In the genomic region with DNA sequence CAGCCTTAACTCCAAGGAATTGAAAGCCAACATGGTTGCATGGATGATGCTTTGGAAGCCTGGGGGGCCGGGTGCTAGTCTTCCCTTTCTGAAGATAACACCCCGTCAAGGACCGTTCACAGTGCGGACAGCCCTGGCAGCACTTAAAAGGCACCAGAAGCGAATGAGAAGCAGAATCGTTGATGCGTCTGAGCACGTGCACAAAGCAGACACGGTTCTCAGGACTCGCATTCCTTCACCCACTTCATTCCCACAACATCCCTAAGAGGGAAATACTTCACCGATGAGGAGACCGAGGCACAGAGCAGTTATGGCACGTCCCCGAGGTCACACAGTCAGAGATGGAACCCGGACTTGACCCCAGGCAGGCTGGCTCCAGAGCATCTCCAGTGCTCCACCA, we compare ENCODE assay signal across 3 cellular contexts.
TF ChIP-seq lines count a peak whose summit lies in the region.

No MANE protein-coding gene starts in this region.

TF ChIP-seq in SK-N-SH, 30 proteins besides CTCF, POLR2A, EP300 and RAD21:
- TF ChIP-seq MAX (IDR thresholded peaks at IDR 0.05; ENCODE audit: low read depth) (no peak), EZH2phosphoT487 (IDR thresholded peaks at IDR 0.05; ENCODE audit: borderline replicate concordance, low read depth) (no peak), TEAD4 (IDR thresholded peaks at IDR 0.05; ENCODE audit: borderline replicate concordance, insufficient read depth) (no peak), POLR2AphosphoS5 (IDR thresholded peaks at IDR 0.05; ENCODE audit: low read depth, low read length) (no peak), SIN3A (IDR thresholded peaks at IDR 0.05; ENCODE audit: borderline replicate concordance, low read depth, low read length) (no peak), CHD2 (IDR thresholded peaks at IDR 0.05; ENCODE audit: low read length, partially characterized antibody) (no peak), NRF1 (IDR thresholded peaks at IDR 0.05; ENCODE audit: low read depth, low read length) (no peak), MXI1 (IDR thresholded peaks at IDR 0.05; ENCODE audit: low read depth, low read length) (no peak), YY1 (IDR thresholded peaks at IDR 0.05; ENCODE audit: low read depth) (no peak), RCOR1 (IDR thresholded peaks at IDR 0.05; ENCODE audit: low read length) (no peak), TCF12 (IDR thresholded peaks at IDR 0.05) (no peak), FOSL2 (IDR thresholded peaks at IDR 0.05; ENCODE audit: borderline replicate concordance, low read depth) (no peak)
- TF ChIP-seq, protein P1, sequence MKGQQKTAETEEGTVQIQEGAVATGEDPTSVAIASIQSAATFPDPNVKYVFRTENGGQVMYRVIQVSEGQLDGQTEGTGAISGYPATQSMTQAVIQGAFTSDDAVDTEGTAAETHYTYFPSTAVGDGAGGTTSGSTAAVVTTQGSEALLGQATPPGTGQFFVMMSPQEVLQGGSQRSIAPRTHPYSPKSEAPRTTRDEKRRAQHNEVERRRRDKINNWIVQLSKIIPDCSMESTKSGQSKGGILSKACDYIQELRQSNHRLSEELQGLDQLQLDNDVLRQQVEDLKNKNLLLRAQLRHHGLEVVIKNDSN (IDR thresholded peaks at IDR 0.05; ENCODE audit: borderline replicate concordance, low read depth): no peak
- TF ChIP-seq, protein P2, sequence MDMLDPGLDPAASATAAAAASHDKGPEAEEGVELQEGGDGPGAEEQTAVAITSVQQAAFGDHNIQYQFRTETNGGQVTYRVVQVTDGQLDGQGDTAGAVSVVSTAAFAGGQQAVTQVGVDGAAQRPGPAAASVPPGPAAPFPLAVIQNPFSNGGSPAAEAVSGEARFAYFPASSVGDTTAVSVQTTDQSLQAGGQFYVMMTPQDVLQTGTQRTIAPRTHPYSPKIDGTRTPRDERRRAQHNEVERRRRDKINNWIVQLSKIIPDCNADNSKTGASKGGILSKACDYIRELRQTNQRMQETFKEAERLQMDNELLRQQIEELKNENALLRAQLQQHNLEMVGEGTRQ (IDR thresholded peaks at IDR 0.05; ENCODE audit: borderline replicate concordance, low read depth, low read length): no peak

TF ChIP-seq in SK-N-SH treated with all-trans-retinoic acid at 6 μM for 48 hours, 23 proteins besides CTCF, POLR2A, EP300 and RAD21:
- TF ChIP-seq ESRRG (CRISPR knock-in tag; IDR thresholded peaks at IDR 0.05) (no peak), ZC3H10 (CRISPR knock-in tag; IDR thresholded peaks at IDR 0.05) (no peak), GLIS3 (CRISPR knock-in tag; IDR thresholded peaks at IDR 0.05) (no peak), SNAI2 (CRISPR knock-in tag; IDR thresholded peaks at IDR 0.05) (no peak), OSR1 (CRISPR knock-in tag; IDR thresholded peaks at IDR 0.05) (no peak), CSRNP3 (CRISPR knock-in tag; IDR thresholded peaks at IDR 0.05) (no peak), ZFP3 (CRISPR knock-in tag; IDR thresholded peaks at IDR 0.05) (no peak), ZNF565 (CRISPR knock-in tag; conservative IDR thresholded peaks at IDR 0.05; ENCODE audit: low read depth) (no peak), RARB (CRISPR knock-in tag; IDR thresholded peaks at IDR 0.05) (no peak), ISL1 (CRISPR knock-in tag; IDR thresholded peaks at IDR 0.05) (no peak), ARNTL (CRISPR knock-in tag; IDR thresholded peaks at IDR 0.05; ENCODE audit: borderline replicate concordance, low read depth) (no peak)
- TF ChIP-seq, protein P3, sequence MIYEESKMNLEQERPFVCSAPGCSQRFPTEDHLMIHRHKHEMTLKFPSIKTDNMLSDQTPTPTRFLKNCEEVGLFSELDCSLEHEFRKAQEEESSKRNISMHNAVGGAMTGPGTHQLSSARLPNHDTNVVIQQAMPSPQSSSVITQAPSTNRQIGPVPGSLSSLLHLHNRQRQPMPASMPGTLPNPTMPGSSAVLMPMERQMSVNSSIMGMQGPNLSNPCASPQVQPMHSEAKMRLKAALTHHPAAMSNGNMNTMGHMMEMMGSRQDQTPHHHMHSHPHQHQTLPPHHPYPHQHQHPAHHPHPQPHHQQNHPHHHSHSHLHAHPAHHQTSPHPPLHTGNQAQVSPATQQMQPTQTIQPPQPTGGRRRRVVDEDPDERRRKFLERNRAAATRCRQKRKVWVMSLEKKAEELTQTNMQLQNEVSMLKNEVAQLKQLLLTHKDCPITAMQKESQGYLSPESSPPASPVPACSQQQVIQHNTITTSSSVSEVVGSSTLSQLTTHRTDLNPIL (CRISPR knock-in tag; IDR thresholded peaks at IDR 0.05; ENCODE audit: low read depth): no peak
TF ChIP-seq in SK-N-SH treated with all-trans-retinoic acid at 6 μM for 48 hours: peak in this region for 0.

TF ChIP-seq in IMR-90, 13 proteins besides CTCF, POLR2A, EP300 and RAD21:
- TF ChIP-seq CEBPB (IDR thresholded peaks at IDR 0.05; ENCODE audit: low read depth, low read length): no peak
- TF ChIP-seq RCOR1 (IDR thresholded peaks at IDR 0.05; ENCODE audit: insufficient replicate concordance, low read length): no peak
- TF ChIP-seq FOS (IDR thresholded peaks at IDR 0.05; ENCODE audit: low read depth, low read length): no peak
- no peak for TF ChIP-seq CHD1 (IDR thresholded peaks at IDR 0.05; ENCODE audit: low read depth, low read length)
